Comparison of ENCODE assay signal across 26 cellular contexts in genomic region chr13:112064222-112064621, GRCh38. TPM values are rescaled to one million over a fixed set of nuclear protein-coding genes. Genes with fewer than 3 reads are reported as not detected.
DNase-seq lines count a peak whose midpoint lies in the region; TF ChIP-seq lines count a peak whose summit lies in the region.
"Had no signal": no experiment of that assay in that cellular context is flagged by ENCODE, and none has a peak within 500 bp of the region (broad histone marks: within the 10 kb centered on the region; RNA-seq: fewer than 3 reads in every experiment).

No MANE protein-coding gene starts in this region.

- H3K9me3 ChIP-seq in neural cell (ENCODE audit: low read length) = no peaks in the 10 kb centered on the region
- H3K9me3 ChIP-seq: ascending aorta, right lobe of liver, thoracic aorta, uterus had no signal

- TF ChIP-seq CTCF in neural cell (IDR thresholded peaks at IDR 0.05; ENCODE audit: poor library complexity, severe bottlenecking) = no peak

- H3K27me3 ChIP-seq in neural cell (ENCODE audit: insufficient read depth, low read depth, low read length) = peaks cover 59% of the 10 kb centered on the region
- H3K27me3 ChIP-seq: ascending aorta had no signal

- no peak for TF ChIP-seq EP300 in neural cell (conservative IDR thresholded peaks at IDR 0.05; ENCODE audit: poor library complexity, severe bottlenecking)

- TF ChIP-seq RAD21 in neural cell (conservative IDR thresholded peaks at IDR 0.05) = no peak

- H3K9me2 ChIP-seq in neural cell (ENCODE audit: insufficient read depth, low read length) = no peaks in the 10 kb centered on the region

- no peak overlapping the region for H3K4me2 ChIP-seq in neural cell (ENCODE audit: low read length)

- no peaks in the 10 kb centered on the region for H3K36me3 ChIP-seq in neural cell (ENCODE audit: insufficient read depth, low read length)
- H3K36me3 ChIP-seq: ascending aorta, right lobe of liver, thoracic aorta, uterus, WERI-Rb-1 had no signal

- no peak overlapping the region for H3K4me3 ChIP-seq in neural cell (ENCODE audit: low read length)
- H3K4me3 ChIP-seq: ascending aorta, right lobe of liver, thoracic aorta, uterus had no signal

- DNase-seq in DMS79 treated with DMSO at 0.1 percent for 48 hours (lab: John Stamatoyannopoulos, UW) (peak; percentile 91), NCI-H1436 (lab: John Stamatoyannopoulos, UW) (peak; percentile 76), NCI-H69 (lab: John Stamatoyannopoulos, UW) (peak; percentile 68), NCI-H2171 (lab: John Stamatoyannopoulos, UW) (no peak), DMS 273 treated with DMSO at 0.1 percent for 48 hours (lab: John Stamatoyannopoulos, UW) (no peak)
- no peak for DNase-seq in activated CD4-positive, alpha-beta T cell treated with anti-CD3 and anti-CD28 coated beads, Interleukin-2, amount 50 U/mL, for 1 hour
- DNase-seq: activated CD4-positive, alpha-beta T cell treated with anti-CD3 and anti-CD28 coated beads, Interleukin-2, amount 10 ng/mL, durations not matched to agents 24 days and 14 days; activated naive CD8-positive, alpha-beta T cell treated with anti-CD3 and anti-CD28 coated beads for 36 hours; C1 segment of cervical spinal cord; caudate nucleus; dermis blood vessel endothelial cell; OCI-M1; posterior cingulate gyrus; right lobe of liver; stimulated activated CD4-positive, alpha-beta T cell treated with anti-CD3 and anti-CD28 coated beads, Interleukin-12 subunit alpha, Interleukin-12 subunit beta, amount 100 ng/mL, for 4 hours; stimulated activated naive CD8-positive, alpha-beta T cell treated with anti-CD3 and anti-CD28 coated beads, Interleukin-15, Interleukin-2, amounts not matched to agents 100 U/mL and 50 U/mL, for 24 hours; T-helper 9 cell; uterus; WERI-Rb-1 had no signal

- no peaks in the 10 kb centered on the region for H4K20me1 ChIP-seq in neural cell (ENCODE audit: insufficient read depth)

- no peak overlapping the region for H2AFZ ChIP-seq in neural cell (ENCODE audit: low read depth, low read length)

- no peak overlapping the region for H3K9ac ChIP-seq in neural cell (ENCODE audit: low read length)

- no peak overlapping the region for H3K27ac ChIP-seq in neural cell (ENCODE audit: low read length)
- H3K27ac ChIP-seq: ascending aorta, right lobe of liver, thoracic aorta, uterus, WERI-Rb-1 had no signal

- no peaks in the 10 kb centered on the region for H3F3A ChIP-seq in neural cell (ENCODE audit: insufficient read depth, low read length, poor library complexity, severe bottlenecking)

- peaks cover 67% of the 10 kb centered on the region for H3K79me2 ChIP-seq in neural cell (replicated peaks; ENCODE audit: insufficient read depth, low read length)

TF ChIP-seq in neural cell, 6 proteins besides CTCF, POLR2A, EP300 and RAD21:
- TF ChIP-seq POLR2AphosphoS5 (IDR thresholded peaks at IDR 0.05) (peak; percentile 4), REST (IDR thresholded peaks at IDR 0.05; ENCODE audit: borderline replicate concordance) (no peak)

RNA-seq across cellular contexts. Expression of gene SOX1, which starts 2.7 kb away (rescaled TPM):
- 13.2 and 18.5 TPM in 2 replicates for polyA plus RNA-seq in neural cell
- 19.5 and 21.8 TPM in 2 replicates for polyA minus RNA-seq in neural cell
- polyA plus RNA-seq: AG04450, fibroblast of lung, IgD-negative memory B cell, keratinocyte had no signal

Comparison
In these comparisons a context has a peak if more than half of its experiments do, and no peak if none do; other contexts are left out.
1. DNase-seq: peak in DMS79 treated with DMSO at 0.1 percent for 48 hours (single experiment), NCI-H1436 (single experiment) and NCI-H69 (single experiment); none in NCI-H2171 (single experiment), activated CD4-positive, alpha-beta T cell treated with anti-CD3 and anti-CD28 coated beads, Interleukin-2, amount 50 U/mL, for 1 hour (single experiment) and DMS 273 treated with DMSO at 0.1 percent for 48 hours (single experiment).